17 cellular contexts compared by ENCODE assay signal in the genomic region with DNA sequence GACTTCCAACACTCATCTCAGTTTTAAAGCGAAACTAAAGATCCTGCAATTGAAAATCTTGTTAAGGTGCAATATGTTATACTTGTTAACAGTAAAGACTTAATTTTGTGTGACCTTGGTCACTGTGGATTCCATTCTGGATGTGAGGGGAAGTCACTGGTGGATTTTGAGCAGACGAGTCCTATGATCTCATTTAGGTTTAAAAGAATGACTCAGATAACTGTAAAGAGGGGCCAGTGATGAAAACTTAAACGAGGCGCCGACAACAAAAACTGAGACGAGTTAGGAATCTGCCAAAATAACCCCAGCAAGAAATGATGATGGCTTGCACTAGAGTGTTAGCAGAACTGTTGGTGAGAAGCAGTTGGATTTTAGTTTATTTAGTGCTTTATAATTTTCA. TPM values are rescaled to one million over a fixed set of nuclear protein-coding genes. Genes with fewer than 3 reads are reported as not detected.
A peak's percentile ranks its signal among the peaks of the same experiment; 100 is the strongest.
DNase-seq lines count a peak whose midpoint lies in the region; ATAC-seq and TF ChIP-seq lines count a peak whose summit lies in the region.
"Had no signal": no experiment of that assay in that cellular context is flagged by ENCODE, and none has a peak within 500 bp of the region (broad histone marks: within the 10 kb centered on the region; RNA-seq: fewer than 3 reads in every experiment).

No MANE protein-coding gene starts in this region.

- intact Hi-C loops in IMR-90 (cut with micrococcal nuclease) (loop anchor here (5.0 kb wide), 1 partner anchor 65 kb away; no protein-coding TSS in a partner anchor), ascending aorta (cut with DNase I) (loop anchor here (2.0 to 5.0 kb wide), 2 partner anchors 15 to 260 kb away; a partner anchor contains a TSS)

- H3K56ac ChIP-seq in IMR-90 (ENCODE audit: extremely low read depth, insufficient read depth, low read length) = no peak overlapping the region

- H2AK5ac ChIP-seq in IMR-90 (ENCODE audit: low read depth, low read length) = peak overlapping the region; percentile 16; the same call in 1 of the 2 replicates

- H3K27me3 ChIP-seq in IMR-90 (ENCODE audit: control insufficient read depth, insufficient read depth, low read length) = no peaks in the 10 kb centered on the region
- H3K27me3 ChIP-seq in ascending aorta = no peaks in the 10 kb centered on the region

- no peak overlapping the region; the same call in 1 of the 2 replicates for H3K4me3 ChIP-seq in IMR-90 (ENCODE audit: insufficient read depth, low read depth, low read length)
- H3K4me3 ChIP-seq in ascending aorta = peak overlapping the region; percentile 4 to 43

- peak overlapping the region; percentile 85; the same call in 1 of the 2 replicates for H3K18ac ChIP-seq in IMR-90 (ENCODE audit: low read depth, low read length)

- H4K20me1 ChIP-seq in IMR-90 (ENCODE audit: insufficient read depth, low read length) = no peaks in the 10 kb centered on the region

- H2AK9ac ChIP-seq in IMR-90 (replicated peaks; ENCODE audit: low read depth, low read length, poor library complexity) = no peak overlapping the region

- H3K14ac ChIP-seq in IMR-90 (replicated peaks; ENCODE audit: low read depth, low read length) = peak overlapping the region; percentile 68

- no peaks in the 10 kb centered on the region for H3K27me3 Mint-ChIP-seq in nephron progenitor cell (ENCODE audit: low read depth, poor library complexity)
- no peaks in the 10 kb centered on the region for H3K27me3 Mint-ChIP-seq in activated T-cell treated with anti-CD3 and anti-CD28 coated beads, Interleukin-2, amount 50 U/mL, for 24 hours

- ATAC-seq in IMR-90 (ENCODE audit: low read depth) = peak; percentile 47; the same call in 1 of the 2 replicates
- ATAC-seq in GM21717 (IDR thresholded peaks at IDR 0.05; ENCODE audit: unreplicated experiment) = no peak
- ATAC-seq: activated naive CD4-positive, alpha-beta T cell treated with anti-CD3 and anti-CD28 coated beads, Interleukin-2, amount 50 U/mL, for 72 hours; PC-3 had no signal

- peak overlapping the region; percentile 79 for H2BK20ac ChIP-seq in IMR-90 (ENCODE audit: low read depth, low read length)

- H3K27ac ChIP-seq in IMR-90 (ENCODE audit: insufficient read depth, low read length) = no peak overlapping the region
- H3K27ac ChIP-seq in ascending aorta = peak overlapping the region; percentile 76 to 81
- H3K27ac ChIP-seq: epithelial cell of prostate had no signal

- POLR2A ChIA-PET in IMR-90 (lab: Charles Lee; ENCODE audit: unreplicated experiment) = no interaction called here

- H3K23ac ChIP-seq in IMR-90 (ENCODE audit: low read depth, low read length) = peak overlapping the region; percentile 69; the same call in 1 of the 2 replicates

- peaks cover 5% of the 10 kb centered on the region for H3K4me1 ChIP-seq in IMR-90 (ENCODE audit: control insufficient read depth, insufficient read depth, low read length)
- H3K4me1 ChIP-seq in ascending aorta = peaks cover 0 to 6% of the 10 kb centered on the region in 2 donors

- H2AFZ ChIP-seq in IMR-90 (replicated peaks; ENCODE audit: low read length, poor library complexity) = no peak overlapping the region

- dilution Hi-C loops in IMR-90 (cut with HindIII; ENCODE audit: low sequenced_read_pairs, unreplicated experiment) = no loop called here

- TF ChIP-seq POLR2A in IMR-90 (IDR thresholded peaks at IDR 0.05; ENCODE audit: low read depth, low read length) = no peak

- peak overlapping the region; percentile 19; the same call in 1 of the 3 replicates for H2BK15ac ChIP-seq in IMR-90 (ENCODE audit: low read depth, low read length)

- no peak overlapping the region for H3K9ac ChIP-seq in IMR-90 (ENCODE audit: low read depth, low read length)

- peak overlapping the region in 1 of 2 experiments; percentile 24; a peak in 1 of 4 replicates for H4K8ac ChIP-seq in IMR-90 (ENCODE audit: low read depth in 2 of 2, low read length in 2 of 2)

- H2BK120ac ChIP-seq in IMR-90 (ENCODE audit: low read depth, low read length) = peak overlapping the region; percentile 76

- no peak overlapping the region for H3K4me3 Mint-ChIP-seq in nephron progenitor cell
- H3K4me3 Mint-ChIP-seq in activated T-cell treated with anti-CD3 and anti-CD28 coated beads, Interleukin-2, amount 50 U/mL, for 24 hours = no peak overlapping the region

- peaks cover 21% of the 10 kb centered on the region for H3K36me3 Mint-ChIP-seq in nephron progenitor cell (ENCODE audit: low read depth)
- H3K36me3 Mint-ChIP-seq in activated T-cell treated with anti-CD3 and anti-CD28 coated beads, Interleukin-2, amount 50 U/mL, for 24 hours (ENCODE audit: low read depth) = peaks cover 16% of the 10 kb centered on the region

- H4K5ac ChIP-seq in IMR-90 (ENCODE audit: low read depth, low read length) = peak overlapping the region; percentile 76; the same call in 1 of the 2 replicates

- TF ChIP-seq CTCF in IMR-90 (conservative IDR thresholded peaks at IDR 0.05; ENCODE audit: low read depth, low read length) = no peak
- no peak for TF ChIP-seq CTCF in ascending aorta (IDR thresholded peaks at IDR 0.05)
- TF ChIP-seq CTCF in nephron progenitor cell (IDR thresholded peaks at IDR 0.05) = no peak

- H2BK5ac ChIP-seq in IMR-90 (ENCODE audit: low read depth, low read length, poor library complexity, severe bottlenecking) = peak overlapping the region; percentile 47

- peak overlapping the region; percentile 58; the same call in 1 of the 2 replicates for H3K4ac ChIP-seq in IMR-90 (ENCODE audit: low read depth, low read length)

- H3K79me1 ChIP-seq in IMR-90 (ENCODE audit: low read depth in 1 of 2, low read length in 2 of 2) = no peaks in the 10 kb centered on the region; a peak in 1 of 4 replicates

- CTCF ChIA-PET in IMR-90 (lab: Yijun Ruan, JAX) = no interaction called here

- no TSS peak for BruUV-seq in IMR-90 (replicated peaks; lab: Mats Ljungman, UMichigan)

- H3K4me1 Mint-ChIP-seq in nephron progenitor cell = peaks cover 29% of the 10 kb centered on the region
- no peaks in the 10 kb centered on the region for H3K4me1 Mint-ChIP-seq in activated T-cell treated with anti-CD3 and anti-CD28 coated beads, Interleukin-2, amount 50 U/mL, for 24 hours (ENCODE audit: low read depth)

- peak overlapping the region; percentile 81 for H3K4me2 ChIP-seq in IMR-90 (ENCODE audit: low read depth, low read length)

- DNase-seq in A172 (ENCODE audit: low spot score) (peak; percentile 23), IMR-90 (peak; percentile 16), ascending aorta (ENCODE audit: low spot score in 2 of 2) (no peak), nephron progenitor cell (no peak), H4 (ENCODE audit: low spot score) (no peak), NCI-H748 (lab: John Stamatoyannopoulos, UW; ENCODE audit: unreplicated experiment) (no peak)
- no peak for DNase-seq in activated T-cell treated with anti-CD3 and anti-CD28 coated beads, Interleukin-2, amount 50 U/mL, for 24 hours
- DNase-seq: activated CD4-positive, CD25-positive, alpha-beta regulatory T cell treated with anti-CD3 and anti-CD28 coated beads, Interleukin-2, amount 50 U/mL, for 72 hours; activated CD8-positive, alpha-beta memory T cell treated with anti-CD3 and anti-CD28 coated beads, Interleukin-2, amount 50 U/mL, for 48 hours; AML-193; DMS 273 treated with DMSO at 0.1 percent for 48 hours; hypothalamus; PC-3; stimulated activated CD4-positive, alpha-beta T cell treated with anti-CD3 and anti-CD28 coated beads, Interleukin-12 subunit alpha, Interleukin-12 subunit beta, amount 100 ng/mL, for 4 hours had no signal

- TF ChIP-seq RAD21 in IMR-90 (IDR thresholded peaks at IDR 0.05; ENCODE audit: low read length) = no peak

- peak overlapping the region; percentile 39 for H3K27ac Mint-ChIP-seq in nephron progenitor cell
- H3K27ac Mint-ChIP-seq in activated T-cell treated with anti-CD3 and anti-CD28 coated beads, Interleukin-2, amount 50 U/mL, for 24 hours = no peak overlapping the region
- H3K27ac Mint-ChIP-seq: activated naive CD4-positive, alpha-beta T cell treated with anti-CD3 and anti-CD28 coated beads, Interleukin-2, amount 50 U/mL, for 72 hours had no signal

- H3K9me1 ChIP-seq in IMR-90 (ENCODE audit: insufficient read depth, low read length) = peaks cover 4% of the 10 kb centered on the region; the same call in 1 of the 2 replicates

- no peaks in the 10 kb centered on the region for H3K9me3 ChIP-seq in IMR-90 (ENCODE audit: control insufficient read depth, insufficient read depth, low read length)
- H3K9me3 ChIP-seq in ascending aorta = peaks cover 0 to 5% of the 10 kb centered on the region in 2 donors

- WGBS in IMR-90 (ENCODE audit: extremely low coverage in 2 of 2, insufficient read length in 1 of 2), 2 experiments = 17% methylated on average over 1 of the region's 6 CpGs; no CpG with 5 or more reads in 1 of the 2 experiments

- in situ Hi-C loops in IMR-90 (cut with MboI; ENCODE audit: low sequenced_read_pairs) = no loop called here

- no peaks in the 10 kb centered on the region for H3K36me3 ChIP-seq in IMR-90 (ENCODE audit: control insufficient read depth, insufficient read depth, low read length)
- H3K36me3 ChIP-seq in ascending aorta = no peaks in the 10 kb centered on the region

- no peak overlapping the region; the same call in 1 of the 2 replicates for H4K91ac ChIP-seq in IMR-90 (ENCODE audit: insufficient read depth, low read depth, low read length)

- peaks cover 7% of the 10 kb centered on the region for H3K9me3 Mint-ChIP-seq in nephron progenitor cell
- peaks cover 3% of the 10 kb centered on the region for H3K9me3 Mint-ChIP-seq in activated T-cell treated with anti-CD3 and anti-CD28 coated beads, Interleukin-2, amount 50 U/mL, for 24 hours

TF ChIP-seq in IMR-90, 13 proteins besides CTCF, POLR2A, EP300 and RAD21 (continues in another document):
- no peak for TF ChIP-seq RFX5 (IDR thresholded peaks at IDR 0.05; ENCODE audit: low read depth, low read length)
- TF ChIP-seq NFE2L2 (IDR thresholded peaks at IDR 0.05; ENCODE audit: low read depth, low read length) = no peak
- no peak for TF ChIP-seq RCOR1 (IDR thresholded peaks at IDR 0.05; ENCODE audit: insufficient replicate concordance, low read length)
- no peak for TF ChIP-seq MAFK (IDR thresholded peaks at IDR 0.05; ENCODE audit: low read depth, low read length)
- no peak for TF ChIP-seq MAZ (IDR thresholded peaks at IDR 0.05; ENCODE audit: borderline replicate concordance, low read depth, low read length)
- TF ChIP-seq SMC3 (IDR thresholded peaks at IDR 0.05; ENCODE audit: low read depth, low read length) = no peak

RNA-seq across cellular contexts. Expression of a gene that starts 56.5 kb away (rescaled TPM):
- total RNA-seq in A172 (2014; rRNA removed; shearing (Covaris generic)) = 14.0 and 20.8 TPM in 2 replicates
- total RNA-seq in IMR-90 (2012; rRNA removed) (17.5 and 21.1 TPM in 2 replicates), ascending aorta (24.2 TPM)
- 10.3 and 12.7 TPM in 2 replicates for polyA plus RNA-seq in IMR-90 (2012; rRNA removed)
- 5.9 and 6.3 TPM in 2 replicates for polyA plus RNA-seq in IMR-90 (2012; cell fraction: cytosol; rRNA removed)
- polyA plus RNA-seq in IMR-90 (2012; cell fraction: nucleus; rRNA removed; ENCODE audit: low replicate concordance) = 1.9 and 12.6 TPM in 2 replicates
- total RNA-seq in H4 (2014; rRNA removed; shearing (Covaris generic)) = 30.5 and 30.9 TPM in 2 replicates

RNA-seq across cellular contexts. Expression of a gene that starts 58.4 kb away (rescaled TPM):
- 13.5 and 15.0 TPM in 2 replicates for total RNA-seq in A172 (2014; rRNA removed; shearing (Covaris generic))
- total RNA-seq in IMR-90 (2012; rRNA removed) = 28.3 and 29.8 TPM in 2 replicates
- polyA plus RNA-seq in IMR-90 (2012; rRNA removed) = 5.2 and 7.8 TPM in 2 replicates
- polyA plus RNA-seq in IMR-90 (2012; cell fraction: cytosol; rRNA removed) = 2.1 and 3.0 TPM in 2 replicates
- 6.6 and 9.5 TPM in 2 replicates for polyA plus RNA-seq in IMR-90 (2012; cell fraction: nucleus; rRNA removed; ENCODE audit: low replicate concordance)
- 37.3 TPM for total RNA-seq in ascending aorta
- total RNA-seq in H4 (2014; rRNA removed; shearing (Covaris generic)) = 13.0 and 20.6 TPM in 2 replicates

Comparison
In these comparisons a context has a peak if more than half of its experiments do, and no peak if none do; other contexts are left out.
1. DNase-seq: peak in A172 (single experiment) and IMR-90 (single experiment); none in ascending aorta (0 of 2), nephron progenitor cell (single experiment), activated T-cell treated with anti-CD3 and anti-CD28 coated beads, Interleukin-2, amount 50 U/mL, for 24 hours (single experiment), H4 (single experiment) and NCI-H748 (single experiment).